In genomic region chr7:126843883-126844282, GRCh38 we compare ENCODE assay signal across 7 cellular contexts.
"Had no signal": no experiment of that assay in that cellular context is flagged by ENCODE, and none has a peak within 500 bp of the region (broad histone marks: within the 10 kb centered on the region; RNA-seq: fewer than 3 reads in every experiment).

No MANE protein-coding gene starts in this region.

- H3K36me3 ChIP-seq: HAP-1 had no signal

- H3K4me1 ChIP-seq: HAP-1 had no signal

- H3K9me3 ChIP-seq: HAP-1 had no signal

- ATAC-seq: HCT116, K562 had no signal

- DNase-seq: GOT3, H7, HFFc6, IMR-90 had no signal

- H3K4me3 ChIP-seq: HAP-1, K562 had no signal
